In genomic region chr18:69631281-69631680, GRCh38 we compare ENCODE assay signal across 1 cellular context.
TF ChIP-seq lines count a peak whose summit lies in the region.

No MANE protein-coding gene starts in this region.

TF ChIP-seq in K562, 482 proteins besides CTCF, POLR2A, EP300 and RAD21 (continued from another document):
- TF ChIP-seq CHD7 (IDR thresholded peaks at IDR 0.05; ENCODE audit: low read depth, low read length) = no peak
- TF ChIP-seq HDAC3 (IDR thresholded peaks at IDR 0.05; ENCODE audit: borderline replicate concordance, partially characterized antibody) = no peak
- no peak for TF ChIP-seq NONO (IDR thresholded peaks at IDR 0.05; ENCODE audit: low read depth in 2 of 2, low read length in 1 of 2)
